Comparison of ENCODE assay signal across 17 cellular contexts in the genomic region with DNA sequence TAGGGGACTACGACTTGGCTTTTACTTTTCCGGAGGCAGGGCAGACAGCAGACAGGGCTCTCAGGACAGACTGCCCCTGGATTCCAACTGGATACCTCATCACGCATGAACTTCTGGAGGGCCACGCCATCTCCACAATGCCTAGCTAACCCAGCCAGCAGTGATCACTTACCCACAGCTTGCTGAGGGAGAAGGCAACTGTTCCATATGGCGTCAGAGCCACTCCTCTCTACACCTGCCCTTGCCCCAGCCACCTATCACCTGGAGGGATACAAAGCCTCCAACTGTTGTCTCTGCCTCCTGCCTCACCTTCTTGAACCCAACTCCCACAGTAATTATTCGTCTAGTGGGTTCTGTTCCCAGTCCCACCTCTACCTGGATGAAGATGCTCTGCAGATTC. TPM values are rescaled to one million over a fixed set of nuclear protein-coding genes. Genes with fewer than 3 reads are reported as not detected.
A peak's percentile ranks its signal among the peaks of the same experiment; 100 is the strongest.
DNase-seq lines count a peak whose midpoint lies in the region; ATAC-seq and TF ChIP-seq lines count a peak whose summit lies in the region.
"Had no signal": no experiment of that assay in that cellular context is flagged by ENCODE, and none has a peak within 500 bp of the region (broad histone marks: within the 10 kb centered on the region; RNA-seq: fewer than 3 reads in every experiment).

No MANE protein-coding gene starts in this region.

- H3K9me3 ChIP-seq in DND-41 (ENCODE audit: insufficient read depth, low read length, severe bottlenecking): no peaks in the 10 kb centered on the region
- H3K9me3 ChIP-seq: BLaER1 treated with 17β-estradiol and CSF1 and Interleukin-3, amounts not matched to agents 10 nM and 100 nM had no signal

- intact Hi-C loops in activated naive CD4-positive, alpha-beta T cell treated with anti-CD3 and anti-CD28 coated beads for 36 hours (cut with micrococcal nuclease): no loop called here

- peaks cover 29% of the 10 kb centered on the region for H3K4me1 Mint-ChIP-seq in activated naive CD4-positive, alpha-beta T cell treated with anti-CD3 and anti-CD28 coated beads for 36 hours (ENCODE audit: low read depth)
- peaks cover 21% of the 10 kb centered on the region for H3K4me1 Mint-ChIP-seq in activated CD8-positive, alpha-beta memory T cell treated with anti-CD3 and anti-CD28 coated beads, Interleukin-2, amount 10 ng/mL, durations not matched to agents 7 days and 5 days
- H3K4me1 Mint-ChIP-seq in nephron progenitor cell: no peaks in the 10 kb centered on the region

- H2AFZ ChIP-seq in DND-41 (ENCODE audit: low read depth, low read length): no peak overlapping the region

- no peaks in the 10 kb centered on the region for H3K9me3 Mint-ChIP-seq in activated naive CD4-positive, alpha-beta T cell treated with anti-CD3 and anti-CD28 coated beads for 36 hours
- no peaks in the 10 kb centered on the region for H3K9me3 Mint-ChIP-seq in activated CD8-positive, alpha-beta memory T cell treated with anti-CD3 and anti-CD28 coated beads, Interleukin-2, amount 10 ng/mL, durations not matched to agents 7 days and 5 days (ENCODE audit: low read depth)
- no peaks in the 10 kb centered on the region for H3K9me3 Mint-ChIP-seq in nephron progenitor cell

- ATAC-seq in DND-41 (ENCODE audit: insufficient read depth, low read depth): no peak
- ATAC-seq in activated CD8-positive, alpha-beta memory T cell treated with anti-CD3 and anti-CD28 coated beads, Interleukin-2, amount 10 ng/mL, durations not matched to agents 7 days and 5 days: no peak
- ATAC-seq in HG02970 (IDR thresholded peaks at IDR 0.05; ENCODE audit: low FRiP score, unreplicated experiment): no peak

- TF ChIP-seq CTCF in DND-41 (IDR thresholded peaks at IDR 0.05; ENCODE audit: borderline replicate concordance, extremely low read depth, low read length, poor library complexity, severe bottlenecking) (no peak), nephron progenitor cell (IDR thresholded peaks at IDR 0.05) (no peak)

- H3K27me3 Mint-ChIP-seq in activated naive CD4-positive, alpha-beta T cell treated with anti-CD3 and anti-CD28 coated beads for 36 hours (ENCODE audit: low read depth): no peaks in the 10 kb centered on the region
- no peaks in the 10 kb centered on the region for H3K27me3 Mint-ChIP-seq in activated CD8-positive, alpha-beta memory T cell treated with anti-CD3 and anti-CD28 coated beads, Interleukin-2, amount 10 ng/mL, durations not matched to agents 7 days and 5 days
- no peaks in the 10 kb centered on the region for H3K27me3 Mint-ChIP-seq in nephron progenitor cell (ENCODE audit: low read depth, poor library complexity)

- no peak overlapping the region for H3K27ac ChIP-seq in DND-41 (ENCODE audit: low read length)
- H3K27ac ChIP-seq: BLaER1 treated with 17β-estradiol and CSF1 and Interleukin-3, amounts not matched to agents 10 nM and 100 nM had no signal

- H3K79me2 ChIP-seq in DND-41 (ENCODE audit: insufficient read depth, low read length): peaks cover 14% of the 10 kb centered on the region

- no peaks in the 10 kb centered on the region for H3K27me3 ChIP-seq in DND-41 (ENCODE audit: insufficient read depth, low read length, poor library complexity)
- H3K27me3 ChIP-seq: BLaER1 treated with 17β-estradiol and CSF1 and Interleukin-3, amounts not matched to agents 10 nM and 100 nM had no signal

- H3K9ac ChIP-seq in DND-41 (ENCODE audit: low read depth, low read length): no peak overlapping the region
- H3K9ac ChIP-seq: BLaER1 treated with 17β-estradiol and CSF1 and Interleukin-3, amounts not matched to agents 10 nM and 100 nM had no signal

- DNase-seq in activated naive CD4-positive, alpha-beta T cell treated with anti-CD3 and anti-CD28 coated beads for 36 hours: no peak
- no peak for DNase-seq in activated naive CD4-positive, alpha-beta T cell treated with anti-CD3 and anti-CD28 coated beads, Interleukin-2, amount 50 U/mL, for 16 hours
- peak; percentile 1 for DNase-seq in DND-41
- peak; percentile 31 for DNase-seq in activated CD8-positive, alpha-beta memory T cell treated with anti-CD3 and anti-CD28 coated beads, Interleukin-2, amount 10 ng/mL, durations not matched to agents 7 days and 5 days
- DNase-seq in nephron progenitor cell: no peak
- DNase-seq in T-helper 9 cell: no peak
- DNase-seq: KBM-7; NCI-H1092 treated with DMSO at 0.1 percent for 48 hours; NCI-H1694; NCI-H2107; NCI-H226; NCI-H526; NK-92 treated with Interleukin-12 subunit alpha and Interleukin-12 subunit beta, amount 100 ng/mL, for 24 hours; OCI-M1; RPMI8226 had no signal

- H3K4me3 ChIP-seq in DND-41 (ENCODE audit: low read depth in 1 of 2, low read length in 2 of 2): no peak overlapping the region
- H3K4me3 ChIP-seq: BLaER1 treated with 17β-estradiol and CSF1 and Interleukin-3, amounts not matched to agents 10 nM and 100 nM had no signal

- peaks cover 75% of the 10 kb centered on the region for H3K36me3 ChIP-seq in DND-41 (ENCODE audit: insufficient read depth, low read length)

- CTCF ChIA-PET in activated naive CD4-positive, alpha-beta T cell treated with anti-CD3 and anti-CD28 coated beads for 36 hours (lab: Charles Lee): no interaction called here
- CTCF ChIA-PET in activated CD8-positive, alpha-beta memory T cell treated with anti-CD3 and anti-CD28 coated beads, Interleukin-2, amount 10 ng/mL, durations not matched to agents 7 days and 5 days (lab: Charles Lee): no interaction called here

- peak overlapping the region; percentile 35 for H3K27ac Mint-ChIP-seq in activated naive CD4-positive, alpha-beta T cell treated with anti-CD3 and anti-CD28 coated beads for 36 hours
- no peak overlapping the region for H3K27ac Mint-ChIP-seq in activated CD8-positive, alpha-beta memory T cell treated with anti-CD3 and anti-CD28 coated beads, Interleukin-2, amount 10 ng/mL, durations not matched to agents 7 days and 5 days
- peak overlapping the region; percentile 4 for H3K27ac Mint-ChIP-seq in nephron progenitor cell

- no peaks in the 10 kb centered on the region for H3K4me1 ChIP-seq in DND-41 (ENCODE audit: insufficient read depth, low read length)

- peaks cover 58% of the 10 kb centered on the region for H3K36me3 Mint-ChIP-seq in activated naive CD4-positive, alpha-beta T cell treated with anti-CD3 and anti-CD28 coated beads for 36 hours (ENCODE audit: low read depth)
- peaks cover 51% of the 10 kb centered on the region for H3K36me3 Mint-ChIP-seq in activated CD8-positive, alpha-beta memory T cell treated with anti-CD3 and anti-CD28 coated beads, Interleukin-2, amount 10 ng/mL, durations not matched to agents 7 days and 5 days
- peaks cover 42% of the 10 kb centered on the region for H3K36me3 Mint-ChIP-seq in nephron progenitor cell (ENCODE audit: low read depth)

- no peak overlapping the region for H3K4me2 ChIP-seq in DND-41 (ENCODE audit: insufficient read depth, low read length)
- H3K4me2 ChIP-seq: BLaER1 treated with 17β-estradiol and CSF1 and Interleukin-3, amounts not matched to agents 10 nM and 100 nM had no signal

- peaks cover 5% of the 10 kb centered on the region for H4K20me1 ChIP-seq in DND-41 (ENCODE audit: insufficient read depth, low read length)

- no peak overlapping the region for H3K4me3 Mint-ChIP-seq in activated naive CD4-positive, alpha-beta T cell treated with anti-CD3 and anti-CD28 coated beads for 36 hours
- H3K4me3 Mint-ChIP-seq in activated CD8-positive, alpha-beta memory T cell treated with anti-CD3 and anti-CD28 coated beads, Interleukin-2, amount 10 ng/mL, durations not matched to agents 7 days and 5 days: no peak overlapping the region
- H3K4me3 Mint-ChIP-seq in nephron progenitor cell: no peak overlapping the region

RNA-seq across cellular contexts. Expression of gene MYO19, which starts 8.8 kb away (rescaled TPM):
- 100 to 1,000 TPM in 1 of 2 experiments, 10 to 100 TPM in 1; 99.6 to 107 TPM for total RNA-seq in activated naive CD4-positive, alpha-beta T cell treated with anti-CD3 and anti-CD28 coated beads for 36 hours
- 100 to 1,000 TPM; 140 to 161 TPM for total RNA-seq in activated CD8-positive, alpha-beta memory T cell treated with anti-CD3 and anti-CD28 coated beads, Interleukin-2, amount 10 ng/mL, durations not matched to agents 7 days and 5 days

RNA-seq across cellular contexts. Expression of gene PIGW, which starts 8.9 kb away (rescaled TPM):
- total RNA-seq in activated naive CD4-positive, alpha-beta T cell treated with anti-CD3 and anti-CD28 coated beads for 36 hours: 10 to 100 TPM; 10.6 to 11.3 TPM
- total RNA-seq in activated CD8-positive, alpha-beta memory T cell treated with anti-CD3 and anti-CD28 coated beads, Interleukin-2, amount 10 ng/mL, durations not matched to agents 7 days and 5 days: 10 to 100 TPM in 1 of 2 experiments, 1 to 10 TPM in 1; 9.6 to 17.4 TPM

RNA-seq across cellular contexts. Expression of gene GGNBP2, which starts 18.8 kb away (rescaled TPM):
- 10 to 100 TPM; 96.2 to 99.9 TPM for total RNA-seq in activated naive CD4-positive, alpha-beta T cell treated with anti-CD3 and anti-CD28 coated beads for 36 hours
- total RNA-seq in activated CD8-positive, alpha-beta memory T cell treated with anti-CD3 and anti-CD28 coated beads, Interleukin-2, amount 10 ng/mL, durations not matched to agents 7 days and 5 days: 100 to 1,000 TPM in 1 of 2 experiments, 10 to 100 TPM in 1; 96.5 to 113 TPM

RNA-seq across cellular contexts. Expression of gene ZNHIT3, which starts 39.4 kb away (rescaled TPM):
- total RNA-seq in activated naive CD4-positive, alpha-beta T cell treated with anti-CD3 and anti-CD28 coated beads for 36 hours: 10 to 100 TPM; 39.0 to 43.7 TPM
- 10 to 100 TPM; 34.3 to 45.8 TPM for total RNA-seq in activated CD8-positive, alpha-beta memory T cell treated with anti-CD3 and anti-CD28 coated beads, Interleukin-2, amount 10 ng/mL, durations not matched to agents 7 days and 5 days

Comparison
In these comparisons a context has a peak if more than half of its experiments do, and no peak if none do; other contexts are left out.
1. DNase-seq: peak in DND-41 (single experiment) and activated CD8-positive, alpha-beta memory T cell treated with anti-CD3 and anti-CD28 coated beads, Interleukin-2, amount 10 ng/mL, durations not matched to agents 7 days and 5 days (single experiment); none in activated naive CD4-positive, alpha-beta T cell treated with anti-CD3 and anti-CD28 coated beads for 36 hours (single experiment), activated naive CD4-positive, alpha-beta T cell treated with anti-CD3 and anti-CD28 coated beads, Interleukin-2, amount 50 U/mL, for 16 hours (single experiment), nephron progenitor cell (single experiment) and T-helper 9 cell (single experiment).